2 cellular contexts compared by ENCODE assay signal in genomic region chr18:54204883-54205282, GRCh38.
TF ChIP-seq lines count a peak whose summit lies in the region.

No MANE protein-coding gene starts in this region.

TF ChIP-seq in IMR-90, 13 proteins besides CTCF, POLR2A, EP300 and RAD21:
- peak; percentile 90 for TF ChIP-seq MAFK (IDR thresholded peaks at IDR 0.05; ENCODE audit: low read depth, low read length)
- TF ChIP-seq RFX5 (IDR thresholded peaks at IDR 0.05; ENCODE audit: low read depth, low read length), result no peak

TF ChIP-seq in GM12878, 131 proteins besides CTCF, POLR2A, EP300 and RAD21:
- TF ChIP-seq MYB (IDR thresholded peaks at IDR 0.05; ENCODE audit: borderline replicate concordance, low read depth, low read length), result no peak
- TF ChIP-seq HSF1 (IDR thresholded peaks at IDR 0.05; ENCODE audit: low read depth, low read length), result no peak
- TF ChIP-seq CHD1 (IDR thresholded peaks at IDR 0.05; ENCODE audit: low read depth, low read length), result no peak
- no peak for TF ChIP-seq NR2C1 (IDR thresholded peaks at IDR 0.05)
- TF ChIP-seq PAX5 (IDR thresholded peaks at IDR 0.05; ENCODE audit: borderline replicate concordance, low read depth, low read length), result no peak
- TF ChIP-seq TCF12 (IDR thresholded peaks at IDR 0.05; ENCODE audit: low read depth, low read length), result no peak
- TF ChIP-seq JUND (IDR thresholded peaks at IDR 0.05; ENCODE audit: low read depth, low read length), result no peak
- no peak for TF ChIP-seq BCLAF1 (IDR thresholded peaks at IDR 0.05)
- no peak for TF ChIP-seq CREB1 (IDR thresholded peaks at IDR 0.05; ENCODE audit: low read depth)
- TF ChIP-seq STAT3 (IDR thresholded peaks at IDR 0.05; ENCODE audit: low read depth, low read length), result no peak
- no peak for TF ChIP-seq TCF3 (IDR thresholded peaks at IDR 0.05; ENCODE audit: borderline replicate concordance, insufficient read depth, low read depth, low read length)
- no peak for TF ChIP-seq POU2F2 (IDR thresholded peaks at IDR 0.05; ENCODE audit: borderline replicate concordance, low read depth, low read length)
